Comparison of ENCODE assay signal across 8 cellular contexts in the genomic region with DNA sequence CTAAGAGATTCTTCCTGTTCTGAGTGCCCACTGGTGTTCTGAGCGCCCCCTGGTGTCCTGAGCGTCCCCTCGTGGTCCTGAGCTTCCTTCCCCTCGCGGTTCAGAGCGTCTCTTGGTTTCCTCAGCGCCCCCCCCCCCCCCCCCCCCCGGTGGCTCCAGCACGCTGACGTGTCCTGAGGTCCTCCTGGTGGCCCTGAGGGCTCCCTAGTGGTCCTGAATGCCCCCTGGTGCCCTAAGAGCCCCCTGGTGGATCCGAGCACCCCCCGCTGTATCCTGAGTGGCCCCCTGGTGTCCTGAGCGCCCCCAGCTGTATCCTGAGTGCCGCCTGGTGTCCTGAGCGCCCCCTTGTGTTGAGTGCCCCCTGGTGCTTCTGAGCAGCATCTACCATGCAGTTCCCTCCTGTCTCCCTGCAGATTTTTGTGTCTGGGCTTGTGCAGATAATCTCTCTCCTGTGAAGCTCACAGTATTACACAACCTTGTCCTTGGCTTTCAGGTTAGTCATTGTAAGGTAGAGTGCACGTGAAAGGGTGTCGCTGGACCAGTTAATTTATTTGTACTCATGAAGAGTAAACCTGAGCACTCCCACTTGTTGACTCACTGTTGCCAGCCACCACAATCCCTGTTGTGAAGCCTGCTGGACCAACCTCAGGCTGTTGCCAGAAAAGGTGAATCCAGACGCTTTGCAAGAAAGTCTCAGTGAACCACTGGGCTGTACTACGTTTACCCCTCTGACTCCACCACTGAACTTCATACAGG.
A peak's percentile ranks its signal among the peaks of the same experiment; 100 is the strongest.
DNase-seq lines count a peak whose midpoint lies in the region; ATAC-seq and TF ChIP-seq lines count a peak whose summit lies in the region.

No MANE protein-coding gene starts in this region.

- H3K27me3 ChIP-seq in left ventricle myocardium inferior (ENCODE audit: low read depth) (peaks cover 14% of the 10 kb centered on the region), upper lobe of left lung (no peaks in the 10 kb centered on the region), MG63 (no peaks in the 10 kb centered on the region)

- CTCF ChIA-PET in activated CD4-positive, alpha-beta T cell treated with anti-CD3 and anti-CD28 coated beads for 36 hours (lab: Charles Lee) = interaction anchor here (0.6 to 2.7 kb wide), 8 partner anchors 17 to 340 kb away, joined by 3 to 12 read pairs (median 4); no protein-coding TSS in a partner anchor

- 47 to 52% methylated on average over 6 to 8 of the region's 19 CpGs for WGBS in upper lobe of left lung, 2 donors

- no peak overlapping the region for H3K4me3 ChIP-seq in GM12865 (ENCODE audit: low read depth, low read length)
- H3K4me3 ChIP-seq in LNCaP clone FGC (ENCODE audit: low read depth, low read length) = no peak overlapping the region
- H3K4me3 ChIP-seq in left ventricle myocardium inferior = no peak overlapping the region
- no peak overlapping the region for H3K4me3 ChIP-seq in upper lobe of left lung
- no peak overlapping the region for H3K4me3 ChIP-seq in MG63

- peak overlapping the region; percentile 55 for H3K27ac Mint-ChIP-seq in activated CD4-positive, alpha-beta T cell treated with anti-CD3 and anti-CD28 coated beads for 36 hours

- no peaks in the 10 kb centered on the region for H3K4me1 ChIP-seq in left ventricle myocardium inferior
- no peaks in the 10 kb centered on the region for H3K4me1 ChIP-seq in upper lobe of left lung

- peak; percentile 75 for ATAC-seq in activated CD4-positive, alpha-beta T cell treated with anti-CD3 and anti-CD28 coated beads for 36 hours
- ATAC-seq in upper lobe of left lung (ENCODE audit: low FRiP score in 2 of 2) (peak; percentile 32 to 53), HG02938 (IDR thresholded peaks at IDR 0.05; ENCODE audit: unreplicated experiment) (no peak)

- no peak overlapping the region for H3K27ac ChIP-seq in left ventricle myocardium inferior (replicated peaks)
- no peak overlapping the region for H3K27ac ChIP-seq in upper lobe of left lung

- H3K4me1 Mint-ChIP-seq in activated CD4-positive, alpha-beta T cell treated with anti-CD3 and anti-CD28 coated beads for 36 hours = peaks cover 29% of the 10 kb centered on the region

- peaks cover 2% of the 10 kb centered on the region for H3K27me3 Mint-ChIP-seq in activated CD4-positive, alpha-beta T cell treated with anti-CD3 and anti-CD28 coated beads for 36 hours

- no peaks in the 10 kb centered on the region for H3K9me3 ChIP-seq in left ventricle myocardium inferior (replicated peaks)
- H3K9me3 ChIP-seq in upper lobe of left lung = no peaks in the 10 kb centered on the region
- H3K9me3 ChIP-seq in MG63 = no peaks in the 10 kb centered on the region

- TF ChIP-seq POLR2A in upper lobe of left lung (IDR thresholded peaks at IDR 0.05) = no peak

- no peaks in the 10 kb centered on the region for H3K36me3 Mint-ChIP-seq in activated CD4-positive, alpha-beta T cell treated with anti-CD3 and anti-CD28 coated beads for 36 hours (ENCODE audit: low read depth)

- no peak for TF ChIP-seq EP300 in upper lobe of left lung (IDR thresholded peaks at IDR 0.05)

- intact Hi-C loops in activated CD4-positive, alpha-beta T cell treated with anti-CD3 and anti-CD28 coated beads for 36 hours (cut with DNase I, micrococcal nuclease) = no loop called here
- intact Hi-C loops in left ventricle myocardium inferior (cut with micrococcal nuclease) = no loop called here

- POLR2A ChIA-PET in activated CD4-positive, alpha-beta T cell treated with anti-CD3 and anti-CD28 coated beads for 36 hours (lab: Charles Lee) = no interaction called here

- H3K4me3 Mint-ChIP-seq in activated CD4-positive, alpha-beta T cell treated with anti-CD3 and anti-CD28 coated beads for 36 hours = peak overlapping the region; percentile 64

- TF ChIP-seq CTCF in GM12865 (IDR thresholded peaks at IDR 0.05; ENCODE audit: insufficient read depth, low read depth, low read length, missing control alignments) = peak; percentile 71
- peak; percentile 58 for TF ChIP-seq CTCF in LNCaP clone FGC (IDR thresholded peaks at IDR 0.05; ENCODE audit: control insufficient read depth, extremely low read depth, insufficient read depth)
- no peak for TF ChIP-seq CTCF in left ventricle myocardium inferior (IDR thresholded peaks at IDR 0.05; ENCODE audit: borderline replicate concordance)
- peak in 1 of 6 experiments; percentile 19 for TF ChIP-seq CTCF in upper lobe of left lung (IDR thresholded peaks at IDR 0.05)

- no peaks in the 10 kb centered on the region for H3K9me3 Mint-ChIP-seq in activated CD4-positive, alpha-beta T cell treated with anti-CD3 and anti-CD28 coated beads for 36 hours (ENCODE audit: low read depth)

- DNase-seq in GM12865 (ENCODE audit: low read depth) (peak; percentile 80), LNCaP clone FGC (ENCODE audit: low read depth) (no peak), left ventricle myocardium inferior (peak; percentile 16), upper lobe of left lung (peak; percentile 22 to 23), HPDE6-E6E7 (ENCODE audit: extremely low spot score) (no peak), MG63 (no peak)
- DNase-seq in activated CD4-positive, alpha-beta T cell treated with anti-CD3 and anti-CD28 coated beads for 36 hours = peak; percentile 87

- H3K36me3 ChIP-seq in left ventricle myocardium inferior (no peaks in the 10 kb centered on the region), upper lobe of left lung (no peaks in the 10 kb centered on the region), MG63 (no peaks in the 10 kb centered on the region)

Comparison
In these comparisons a context has a peak if more than half of its experiments do, and no peak if none do; other contexts are left out.
1. DNase-seq: peak in GM12865 (single experiment), activated CD4-positive, alpha-beta T cell treated with anti-CD3 and anti-CD28 coated beads for 36 hours (single experiment), left ventricle myocardium inferior (single experiment) and upper lobe of left lung (2 of 2); none in LNCaP clone FGC (single experiment), HPDE6-E6E7 (single experiment) and MG63 (single experiment).